ENCODE assay signal across 2 cellular contexts in the genomic region with DNA sequence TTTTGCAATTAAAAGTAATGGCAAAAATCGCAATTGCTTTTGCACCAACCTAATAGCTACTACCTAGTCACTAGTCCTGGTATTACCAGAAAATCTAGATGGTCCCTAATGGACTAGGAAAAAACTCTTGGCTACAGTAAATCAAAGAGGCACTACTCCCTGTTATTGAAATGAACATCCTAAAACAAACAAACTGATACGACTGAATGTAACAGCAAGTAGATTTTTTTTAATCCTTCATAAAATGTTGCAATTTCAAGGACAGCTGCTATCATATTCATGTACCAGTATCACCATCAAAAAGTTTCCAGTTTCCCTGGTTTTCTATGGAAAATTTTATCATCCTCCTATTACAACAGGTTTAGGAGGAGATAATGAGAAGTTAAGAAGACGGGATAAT.
TF ChIP-seq lines count a peak whose summit lies in the region.

No MANE protein-coding gene starts in this region.

TF ChIP-seq in HepG2, 621 proteins besides CTCF, POLR2A, EP300 and RAD21 (continued from another document):
- TF ChIP-seq, protein P1, sequence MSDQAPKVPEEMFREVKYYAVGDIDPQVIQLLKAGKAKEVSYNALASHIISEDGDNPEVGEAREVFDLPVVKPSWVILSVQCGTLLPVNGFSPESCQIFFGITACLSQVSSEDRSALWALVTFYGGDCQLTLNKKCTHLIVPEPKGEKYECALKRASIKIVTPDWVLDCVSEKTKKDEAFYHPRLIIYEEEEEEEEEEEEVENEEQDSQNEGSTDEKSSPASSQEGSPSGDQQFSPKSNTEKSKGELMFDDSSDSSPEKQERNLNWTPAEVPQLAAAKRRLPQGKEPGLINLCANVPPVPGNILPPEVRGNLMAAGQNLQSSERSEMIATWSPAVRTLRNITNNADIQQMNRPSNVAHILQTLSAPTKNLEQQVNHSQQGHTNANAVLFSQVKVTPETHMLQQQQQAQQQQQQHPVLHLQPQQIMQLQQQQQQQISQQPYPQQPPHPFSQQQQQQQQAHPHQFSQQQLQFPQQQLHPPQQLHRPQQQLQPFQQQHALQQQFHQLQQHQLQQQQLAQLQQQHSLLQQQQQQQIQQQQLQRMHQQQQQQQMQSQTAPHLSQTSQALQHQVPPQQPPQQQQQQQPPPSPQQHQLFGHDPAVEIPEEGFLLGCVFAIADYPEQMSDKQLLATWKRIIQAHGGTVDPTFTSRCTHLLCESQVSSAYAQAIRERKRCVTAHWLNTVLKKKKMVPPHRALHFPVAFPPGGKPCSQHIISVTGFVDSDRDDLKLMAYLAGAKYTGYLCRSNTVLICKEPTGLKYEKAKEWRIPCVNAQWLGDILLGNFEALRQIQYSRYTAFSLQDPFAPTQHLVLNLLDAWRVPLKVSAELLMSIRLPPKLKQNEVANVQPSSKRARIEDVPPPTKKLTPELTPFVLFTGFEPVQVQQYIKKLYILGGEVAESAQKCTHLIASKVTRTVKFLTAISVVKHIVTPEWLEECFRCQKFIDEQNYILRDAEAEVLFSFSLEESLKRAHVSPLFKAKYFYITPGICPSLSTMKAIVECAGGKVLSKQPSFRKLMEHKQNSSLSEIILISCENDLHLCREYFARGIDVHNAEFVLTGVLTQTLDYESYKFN (CRISPR knock-in tag; conservative IDR thresholded peaks at IDR 0.05), result 0 out of 2 replicates have a peak, but pooled peaks have one; percentile 6

TF ChIP-seq in HEK293, 187 proteins besides CTCF, POLR2A, EP300 and RAD21 (continued from another document):
- TF ChIP-seq, protein P2, sequence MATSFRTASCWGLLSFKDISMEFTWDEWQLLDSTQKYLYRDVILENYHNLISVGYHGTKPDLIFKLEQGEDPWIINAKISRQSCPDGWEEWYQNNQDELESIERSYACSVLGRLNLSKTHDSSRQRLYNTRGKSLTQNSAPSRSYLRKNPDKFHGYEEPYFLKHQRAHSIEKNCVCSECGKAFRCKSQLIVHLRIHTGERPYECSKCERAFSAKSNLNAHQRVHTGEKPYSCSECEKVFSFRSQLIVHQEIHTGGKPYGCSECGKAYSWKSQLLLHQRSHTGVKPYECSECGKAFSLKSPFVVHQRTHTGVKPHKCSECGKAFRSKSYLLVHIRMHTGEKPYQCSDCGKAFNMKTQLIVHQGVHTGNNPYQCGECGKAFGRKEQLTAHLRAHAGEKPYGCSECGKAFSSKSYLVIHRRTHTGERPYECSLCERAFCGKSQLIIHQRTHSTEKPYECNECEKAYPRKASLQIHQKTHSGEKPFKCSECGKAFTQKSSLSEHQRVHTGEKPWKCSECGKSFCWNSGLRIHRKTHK (tag by site-specific recombination; IDR thresholded peaks at IDR 0.05), result no peak
- TF ChIP-seq ZNF214 (tag by site-specific recombination; IDR thresholded peaks at IDR 0.05; ENCODE audit: borderline replicate concordance), result no peak
- TF ChIP-seq, protein P3, sequence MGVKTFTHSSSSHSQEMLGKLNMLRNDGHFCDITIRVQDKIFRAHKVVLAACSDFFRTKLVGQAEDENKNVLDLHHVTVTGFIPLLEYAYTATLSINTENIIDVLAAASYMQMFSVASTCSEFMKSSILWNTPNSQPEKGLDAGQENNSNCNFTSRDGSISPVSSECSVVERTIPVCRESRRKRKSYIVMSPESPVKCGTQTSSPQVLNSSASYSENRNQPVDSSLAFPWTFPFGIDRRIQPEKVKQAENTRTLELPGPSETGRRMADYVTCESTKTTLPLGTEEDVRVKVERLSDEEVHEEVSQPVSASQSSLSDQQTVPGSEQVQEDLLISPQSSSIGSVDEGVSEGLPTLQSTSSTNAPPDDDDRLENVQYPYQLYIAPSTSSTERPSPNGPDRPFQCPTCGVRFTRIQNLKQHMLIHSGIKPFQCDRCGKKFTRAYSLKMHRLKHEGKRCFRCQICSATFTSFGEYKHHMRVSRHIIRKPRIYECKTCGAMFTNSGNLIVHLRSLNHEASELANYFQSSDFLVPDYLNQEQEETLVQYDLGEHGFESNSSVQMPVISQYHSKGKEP (tag by site-specific recombination; IDR thresholded peaks at IDR 0.05), result peak; percentile 37; the same call in 1 of the 2 replicates
- TF ChIP-seq ZNF596 (tag by site-specific recombination; IDR thresholded peaks at IDR 0.05), result no peak
- TF ChIP-seq, protein P4, sequence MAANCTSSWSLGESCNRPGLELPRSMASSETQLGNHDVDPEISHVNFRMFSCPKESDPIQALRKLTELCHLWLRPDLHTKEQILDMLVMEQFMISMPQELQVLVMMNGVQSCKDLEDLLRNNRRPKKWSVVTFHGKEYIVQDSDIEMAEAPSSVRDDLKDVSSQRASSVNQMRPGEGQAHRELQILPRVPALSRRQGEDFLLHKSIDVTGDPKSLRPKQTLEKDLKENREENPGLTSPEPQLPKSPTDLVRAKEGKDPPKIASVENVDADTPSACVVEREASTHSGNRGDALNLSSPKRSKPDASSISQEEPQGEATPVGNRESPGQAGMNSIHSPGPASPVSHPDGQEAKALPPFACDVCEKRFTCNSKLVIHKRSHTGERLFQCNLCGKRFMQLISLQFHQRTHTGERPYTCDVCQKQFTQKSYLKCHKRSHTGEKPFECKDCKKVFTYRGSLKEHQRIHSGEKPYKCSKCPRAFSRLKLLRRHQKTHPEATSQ (tag by site-specific recombination; IDR thresholded peaks at IDR 0.05), result no peak
- TF ChIP-seq ZBTB20 (tag by site-specific recombination; IDR thresholded peaks at IDR 0.05), result no peak
- TF ChIP-seq, protein P5, sequence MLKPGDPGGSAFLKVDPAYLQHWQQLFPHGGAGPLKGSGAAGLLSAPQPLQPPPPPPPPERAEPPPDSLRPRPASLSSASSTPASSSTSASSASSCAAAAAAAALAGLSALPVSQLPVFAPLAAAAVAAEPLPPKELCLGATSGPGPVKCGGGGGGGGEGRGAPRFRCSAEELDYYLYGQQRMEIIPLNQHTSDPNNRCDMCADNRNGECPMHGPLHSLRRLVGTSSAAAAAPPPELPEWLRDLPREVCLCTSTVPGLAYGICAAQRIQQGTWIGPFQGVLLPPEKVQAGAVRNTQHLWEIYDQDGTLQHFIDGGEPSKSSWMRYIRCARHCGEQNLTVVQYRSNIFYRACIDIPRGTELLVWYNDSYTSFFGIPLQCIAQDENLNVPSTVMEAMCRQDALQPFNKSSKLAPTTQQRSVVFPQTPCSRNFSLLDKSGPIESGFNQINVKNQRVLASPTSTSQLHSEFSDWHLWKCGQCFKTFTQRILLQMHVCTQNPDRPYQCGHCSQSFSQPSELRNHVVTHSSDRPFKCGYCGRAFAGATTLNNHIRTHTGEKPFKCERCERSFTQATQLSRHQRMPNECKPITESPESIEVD (tag by site-specific recombination; IDR thresholded peaks at IDR 0.05), result peak; percentile 75
- no peak for TF ChIP-seq ZNF202 (tag by site-specific recombination; IDR thresholded peaks at IDR 0.05; ENCODE audit: borderline replicate concordance)
- no peak for TF ChIP-seq EGR2 (tag by site-specific recombination; IDR thresholded peaks at IDR 0.05; ENCODE audit: low read depth)
- no peak for TF ChIP-seq ZSCAN30 (tag by site-specific recombination; IDR thresholded peaks at IDR 0.05)
TF ChIP-seq in HEK293: peak in this region for 5.
